Comparison of ENCODE assay signal across 9 cellular contexts in the genomic region with DNA sequence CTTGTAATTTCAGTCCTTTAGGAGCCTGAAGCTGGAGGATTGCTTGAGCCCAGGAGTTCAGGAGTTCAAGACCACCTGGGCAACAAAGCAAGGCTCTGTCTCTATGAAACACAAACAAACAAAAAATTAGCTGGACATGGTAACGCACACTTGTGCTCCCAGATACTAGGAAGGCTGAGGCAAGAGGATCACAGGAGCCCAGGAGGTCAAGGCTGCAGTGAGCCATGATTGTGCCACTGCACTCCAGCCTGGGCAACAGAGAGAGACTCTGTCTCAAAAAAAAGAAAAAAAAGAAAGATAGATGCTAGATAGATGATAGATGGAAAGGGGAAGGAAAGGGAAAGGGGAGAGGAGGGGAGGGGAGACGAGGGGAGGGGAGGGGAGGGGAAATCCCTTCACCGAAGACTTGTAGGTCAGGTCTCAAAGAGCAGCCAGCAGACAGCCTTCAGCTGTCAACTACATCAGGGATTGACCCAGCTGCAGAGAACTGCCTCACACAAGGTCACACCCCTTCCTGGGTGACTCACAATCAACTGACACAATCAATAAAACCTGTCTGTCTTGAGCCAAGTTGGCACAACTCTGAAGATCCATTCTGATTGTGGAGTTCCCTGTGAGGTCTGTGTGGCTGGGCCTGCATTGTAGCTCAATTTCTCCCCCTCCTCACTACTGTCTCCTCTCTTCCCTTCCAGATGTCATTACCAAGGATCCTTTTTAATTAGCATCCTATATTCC.
DNase-seq lines count a peak whose midpoint lies in the region; TF ChIP-seq lines count a peak whose summit lies in the region.
"Had no signal": no experiment of that assay in that cellular context is flagged by ENCODE, and none has a peak within 500 bp of the region (broad histone marks: within the 10 kb centered on the region; RNA-seq: fewer than 3 reads in every experiment).

No MANE protein-coding gene starts in this region.

- DNase-seq in GM04504 (ENCODE audit: low read depth) (peak; percentile 34), NCI-H69 (lab: John Stamatoyannopoulos, UW) (peak; percentile 56), fibroblast of lung (ENCODE audit: low read depth in 2 of 2) (peak; percentile 48 to 80), retina (peak; percentile 22), Karpas-422 (no peak), GM20000 (ENCODE audit: low spot score) (no peak), G401 (ENCODE audit: low spot score) (no peak)
- no peak for DNase-seq in activated CD4-positive, alpha-beta T cell treated with anti-CD3 and anti-CD28 coated beads, Interleukin-2, amount 50 U/mL, for 48 hours
- DNase-seq: activated naive CD4-positive, alpha-beta T cell treated with anti-CD3 and anti-CD28 coated beads, Interleukin-2, amount 10 ng/mL, durations not matched to agents 7 days and 5 days had no signal

- H3K4me1 ChIP-seq in fibroblast of lung (ENCODE audit: control insufficient read depth, extremely low read depth, insufficient read depth, low read length): peaks cover 2% of the 10 kb centered on the region
- H3K4me1 ChIP-seq in Karpas-422 (ENCODE audit: low read length): no peaks in the 10 kb centered on the region

- no peak overlapping the region for H2AFZ ChIP-seq in fibroblast of lung (ENCODE audit: low read length)
- H2AFZ ChIP-seq in Karpas-422 (ENCODE audit: low read length): no peak overlapping the region

- H3K27ac ChIP-seq in fibroblast of lung (ENCODE audit: insufficient read depth, low read length): peak overlapping the region; percentile 25
- H3K27ac ChIP-seq in Karpas-422 (ENCODE audit: low read length): no peak overlapping the region

- no peaks in the 10 kb centered on the region for H3K36me3 ChIP-seq in fibroblast of lung (ENCODE audit: control insufficient read depth, insufficient read depth, low read length)
- H3K36me3 ChIP-seq in Karpas-422 (ENCODE audit: insufficient read depth, low read length): no peaks in the 10 kb centered on the region

- H3K27me3 ChIP-seq in fibroblast of lung (ENCODE audit: control insufficient read depth, insufficient read depth, low read length) (no peaks in the 10 kb centered on the region), Karpas-422 (ENCODE audit: low read length) (no peaks in the 10 kb centered on the region)

- H4K20me1 ChIP-seq in fibroblast of lung (ENCODE audit: control insufficient read depth, extremely low read depth, insufficient read depth, low read length): no peaks in the 10 kb centered on the region
- no peaks in the 10 kb centered on the region for H4K20me1 ChIP-seq in Karpas-422 (ENCODE audit: insufficient read depth, low read depth, low read length)

- TF ChIP-seq CTCF in fibroblast of lung (conservative IDR thresholded peaks at IDR 0.05 in 1 of 2, IDR thresholded peaks at IDR 0.05 in 1 of 2; ENCODE audit: low read depth in 1 of 2, low read length in 2 of 2): no peak
- TF ChIP-seq CTCF in GM20000 (IDR thresholded peaks at IDR 0.05; ENCODE audit: extremely low read depth, missing control alignments): no peak

- no peak overlapping the region for H3K4me3 ChIP-seq in fibroblast of lung (replicated peaks in 1 of 4; ENCODE audit: control extremely low read depth in 1 of 4, insufficient read depth in 1 of 4, low read depth in 3 of 4, low read length in 4 of 4)
- H3K4me3 ChIP-seq in Karpas-422 (ENCODE audit: low read length): no peak overlapping the region

- in situ Hi-C loops in G401 (cut with HindIII; ENCODE audit: low sequenced_read_pairs): no loop called here

- no peaks in the 10 kb centered on the region for H3K79me2 ChIP-seq in fibroblast of lung (ENCODE audit: control insufficient read depth, insufficient read depth, low read length)
- no peaks in the 10 kb centered on the region for H3K79me2 ChIP-seq in Karpas-422 (ENCODE audit: low read length)

- H3K9ac ChIP-seq in fibroblast of lung (ENCODE audit: insufficient read depth, low read length) (no peak overlapping the region), Karpas-422 (ENCODE audit: low read length) (no peak overlapping the region)

- no peaks in the 10 kb centered on the region for H3K9me3 ChIP-seq in fibroblast of lung (ENCODE audit: control insufficient read depth, insufficient read depth, low read depth, low read length)
- no peaks in the 10 kb centered on the region for H3K9me3 ChIP-seq in Karpas-422 (ENCODE audit: low read length)

- H3K4me2 ChIP-seq in fibroblast of lung (ENCODE audit: extremely low read depth, insufficient read depth, low read length): peak overlapping the region; percentile 17
- no peak overlapping the region for H3K4me2 ChIP-seq in Karpas-422 (ENCODE audit: low read depth, low read length, poor library complexity, severe bottlenecking)

- 0 out of 2 replicates have a peak, but pooled peaks cover 3% of the 10 kb centered on the region for H3K9me2 ChIP-seq in Karpas-422 (replicated peaks; ENCODE audit: insufficient read depth, low read length)

Comparison
In these comparisons a context has a peak if more than half of its experiments do, and no peak if none do; other contexts are left out.
1. DNase-seq: peak in GM04504 (single experiment), NCI-H69 (single experiment), fibroblast of lung (2 of 2) and retina (single experiment); none in Karpas-422 (single experiment), GM20000 (single experiment), G401 (single experiment) and activated CD4-positive, alpha-beta T cell treated with anti-CD3 and anti-CD28 coated beads, Interleukin-2, amount 50 U/mL, for 48 hours (0 of 2).